In genomic region chr7:23403970-23404369, GRCh38 we compare ENCODE assay signal across 14 cellular contexts.
"Had no signal": no experiment of that assay in that cellular context is flagged by ENCODE, and none has a peak within 500 bp of the region (broad histone marks: within the 10 kb centered on the region; RNA-seq: fewer than 3 reads in every experiment).

No MANE protein-coding gene starts in this region.

- H3K4me3 Mint-ChIP-seq: central memory CD8-positive, alpha-beta T cell; naive thymus-derived CD4-positive, alpha-beta T cell; T-helper 1 cell treated with Interleukin-12 subunit alpha and Interleukin-12 subunit beta and Interleukin-4 antibody, amounts not matched to agents 30 μg/mL and 1 μg/mL, for 36 hours; type B pancreatic cell had no signal

- H3K9me3 Mint-ChIP-seq: central memory CD8-positive, alpha-beta T cell; T-helper 1 cell treated with Interleukin-12 subunit alpha and Interleukin-12 subunit beta and Interleukin-4 antibody, amounts not matched to agents 30 μg/mL and 1 μg/mL, for 36 hours; type B pancreatic cell had no signal

- ATAC-seq: foreskin keratinocyte; naive thymus-derived CD4-positive, alpha-beta T cell; psoas muscle; right cardiac atrium had no signal

- H3K4me1 Mint-ChIP-seq: central memory CD8-positive, alpha-beta T cell had no signal

- H3K27me3 Mint-ChIP-seq: type B pancreatic cell had no signal

- H3K27ac Mint-ChIP-seq: naive thymus-derived CD4-positive, alpha-beta T cell; T-helper 1 cell treated with Interleukin-12 subunit alpha and Interleukin-12 subunit beta and Interleukin-4 antibody, amounts not matched to agents 30 μg/mL and 1 μg/mL, for 36 hours; type B pancreatic cell had no signal

- H3K36me3 Mint-ChIP-seq: naive thymus-derived CD4-positive, alpha-beta T cell had no signal

- DNase-seq: activated CD8-positive, alpha-beta memory T cell treated with anti-CD3 and anti-CD28 coated beads, Interleukin-2, amount 50 U/mL, for 4 hours; activated effector memory CD4-positive, alpha-beta T cell treated with Interleukin-2 at 50 U/mL for 16 hours; colonic mucosa; foreskin keratinocyte; mesenchymal stem cell; naive thymus-derived CD4-positive, alpha-beta T cell; ovary; psoas muscle; right cardiac atrium; stimulated activated CD8-positive, alpha-beta memory T cell treated with anti-CD3 and anti-CD28 coated beads, Interleukin-4, amount 100 ng/mL, for 48 hours; stomach had no signal
